Comparison of ENCODE assay signal across 9 cellular contexts in the genomic region with DNA sequence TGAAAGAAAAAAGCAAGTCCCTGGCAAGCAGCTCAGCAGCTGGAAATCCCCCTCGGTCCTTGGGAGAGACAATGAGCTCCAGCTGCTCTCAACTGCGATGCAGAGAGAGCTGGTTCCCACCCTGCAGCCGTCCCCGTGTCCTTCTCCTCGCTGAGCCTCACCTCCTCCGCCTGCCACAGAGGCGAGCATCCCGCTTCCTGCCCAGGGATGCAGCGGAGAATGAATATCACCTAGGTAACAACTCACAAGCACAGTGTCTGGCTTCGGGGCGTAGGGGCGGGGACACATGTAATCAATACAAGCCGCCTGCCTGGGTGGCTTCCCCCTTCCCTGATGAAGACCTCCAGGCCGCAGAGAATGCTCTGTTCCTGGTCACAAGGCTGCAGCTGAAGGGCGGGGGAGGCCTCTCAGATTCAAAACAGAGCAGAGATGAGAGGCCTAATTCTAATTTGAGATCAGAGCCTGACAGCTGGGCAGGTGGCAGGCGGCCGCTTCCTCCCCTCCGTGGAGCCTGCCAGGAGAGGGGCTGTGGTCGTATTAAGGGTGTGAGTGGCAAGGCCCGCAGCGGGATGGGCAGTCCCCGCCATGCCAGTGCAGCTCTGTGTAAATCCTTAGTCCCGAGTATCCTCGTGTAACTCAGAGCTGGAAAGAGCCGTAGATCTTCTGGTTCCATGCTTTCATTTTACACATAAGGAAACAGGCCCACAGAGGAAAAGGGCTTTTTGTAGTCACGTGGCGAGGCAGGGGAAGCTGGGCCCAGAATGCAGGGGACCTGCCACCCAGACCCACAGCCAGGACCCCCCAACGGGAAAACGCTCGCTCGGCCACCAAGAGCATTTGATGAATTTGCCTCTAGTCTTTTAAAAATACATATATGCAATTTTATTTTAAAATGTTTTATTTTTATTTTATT. TPM values are rescaled to one million over a fixed set of nuclear protein-coding genes. Genes with fewer than 3 reads are reported as not detected.
A peak's percentile ranks its signal among the peaks of the same experiment; 100 is the strongest.
DNase-seq lines count a peak whose midpoint lies in the region; ATAC-seq, FAIRE-seq and TF ChIP-seq lines count a peak whose summit lies in the region.
"Had no signal": no experiment of that assay in that cellular context is flagged by ENCODE, and none has a peak within 500 bp of the region (broad histone marks: within the 10 kb centered on the region; RNA-seq: fewer than 3 reads in every experiment).

No MANE protein-coding gene starts in this region.

- no peaks in the 10 kb centered on the region for H3K9me2 ChIP-seq in OCI-LY7 (ENCODE audit: insufficient read depth, low read length)

- no peaks in the 10 kb centered on the region for H3K9me3 ChIP-seq in OCI-LY7 (ENCODE audit: low read length)
- no peaks in the 10 kb centered on the region for H3K9me3 ChIP-seq in left ventricle myocardium inferior (replicated peaks)
- no peaks in the 10 kb centered on the region for H3K9me3 ChIP-seq in stomach
- no peaks in the 10 kb centered on the region for H3K9me3 ChIP-seq in body of pancreas

- H3K4me1 ChIP-seq in OCI-LY7 (ENCODE audit: insufficient read depth, low read length, poor library complexity, severe bottlenecking) (peaks cover 15% of the 10 kb centered on the region), left ventricle myocardium inferior (peaks cover 10% of the 10 kb centered on the region), stomach (peaks cover 1 to 10% (median 4%) of the 10 kb centered on the region in 4 donors), body of pancreas (no peaks in the 10 kb centered on the region)

- no peaks in the 10 kb centered on the region for H3K36me3 ChIP-seq in OCI-LY7 (ENCODE audit: insufficient read depth, low read length)
- no peaks in the 10 kb centered on the region for H3K36me3 ChIP-seq in left ventricle myocardium inferior
- no peaks in the 10 kb centered on the region for H3K36me3 ChIP-seq in stomach
- no peaks in the 10 kb centered on the region for H3K36me3 ChIP-seq in body of pancreas (replicated peaks in 1 of 2; ENCODE audit: insufficient read depth in 1 of 2, low read depth in 2 of 2)

- peak overlapping the region; percentile 70 for H3K4me2 ChIP-seq in OCI-LY7 (ENCODE audit: low read length)

- no peak for TF ChIP-seq EP300 in stomach (IDR thresholded peaks at IDR 0.05)

- POLR2A ChIA-PET in OCI-LY7 (lab: Charles Lee), result interaction anchor here (0.6 to 2.2 kb wide), 11 partner anchors 8 to 230 kb away, joined by 3 to 11 read pairs (median 4); no protein-coding TSS in a partner anchor

- ATAC-seq in HG03196 (IDR thresholded peaks at IDR 0.05; ENCODE audit: unreplicated experiment), result peak; percentile 36
- ATAC-seq in body of pancreas, result no peak

- no peaks in the 10 kb centered on the region for H3K79me2 ChIP-seq in OCI-LY7 (ENCODE audit: insufficient read depth, low read depth, low read length)

- TF ChIP-seq POLR2A in stomach (IDR thresholded peaks at IDR 0.05) (no peak), body of pancreas (IDR thresholded peaks at IDR 0.05) (no peak), H54 (IDR thresholded peaks at IDR 0.05; ENCODE audit: low read depth, low read length) (no peak)

- H2AFZ ChIP-seq in OCI-LY7 (ENCODE audit: low read length), result peak overlapping the region; percentile 74

- H3K4me3 ChIP-seq in OCI-LY7 (ENCODE audit: low read depth, low read length, poor library complexity, severe bottlenecking), result peak overlapping the region; percentile 50
- H3K4me3 ChIP-seq in left ventricle myocardium inferior, result peak overlapping the region; percentile 15
- no peak overlapping the region for H3K4me3 ChIP-seq in stomach
- H3K4me3 ChIP-seq in body of pancreas, result no peak overlapping the region
- H3K4me3 ChIP-seq: lung had no signal

- H3K27ac ChIP-seq in OCI-LY7 (ENCODE audit: low read depth, low read length, poor library complexity, severe bottlenecking), result peak overlapping the region; percentile 43
- peak overlapping the region; percentile 39 for H3K27ac ChIP-seq in left ventricle myocardium inferior (replicated peaks)
- peak overlapping the region in 3 of 5 donors; percentile 13 to 41 (median 19) for H3K27ac ChIP-seq in stomach
- H3K27ac ChIP-seq in body of pancreas, result no peak overlapping the region

- peak; percentile 75 for DNase-seq in activated effector memory CD4-positive, alpha-beta T cell treated with anti-CD3 and anti-CD28 coated beads, Interleukin-2, amount 50 U/mL, for 16 hours
- no peak for DNase-seq in activated effector memory CD4-positive, alpha-beta T cell treated with Interleukin-2 at 50 U/mL for 16 hours
- DNase-seq in OCI-LY7 (ENCODE audit: low spot score) (peak; percentile 68), left ventricle myocardium inferior (no peak), stomach (no peak), body of pancreas (no peak), H54 (ENCODE audit: insufficient read length, low spot score) (no peak)

- H4K20me1 ChIP-seq in OCI-LY7 (ENCODE audit: insufficient read depth, low read length), result no peaks in the 10 kb centered on the region

- no peak for FAIRE-seq in H54 (lab: Jason Lieb, UNC)

- intact Hi-C loops in OCI-LY7 (cut with micrococcal nuclease; ENCODE audit: unreplicated experiment) (no loop called here), left ventricle myocardium inferior (cut with micrococcal nuclease) (no loop called here), stomach (cut with DNase I; ENCODE audit: low total_unique reads) (no loop called here), body of pancreas (cut with DNase I) (no loop called here)

- CTCF ChIA-PET in OCI-LY7 (lab: Charles Lee; ENCODE audit: unreplicated experiment), result interaction anchor here (1.0 kb wide), 2 partner anchors 10 to 113 kb away, joined by 3 to 5 read pairs; no protein-coding TSS in a partner anchor

- TF ChIP-seq CTCF in OCI-LY7 (conservative IDR thresholded peaks at IDR 0.05; ENCODE audit: low read length) (no peak), left ventricle myocardium inferior (IDR thresholded peaks at IDR 0.05; ENCODE audit: borderline replicate concordance) (no peak), stomach (IDR thresholded peaks at IDR 0.05) (no peak), body of pancreas (IDR thresholded peaks at IDR 0.05) (no peak)

- 49 to 63% (median 56%) methylated on average over 30 to 31 of the region's 31 CpGs for WGBS in stomach, 5 donors
- 62% methylated on average over 19 to 28 of the region's 31 CpGs for WGBS in body of pancreas, 2 donors

- BruUV-seq in OCI-LY7 (replicated peaks; lab: Mats Ljungman, UMichigan), result no TSS peak

- H3K27me3 ChIP-seq in left ventricle myocardium inferior (ENCODE audit: low read depth), result no peaks in the 10 kb centered on the region
- no peaks in the 10 kb centered on the region for H3K27me3 ChIP-seq in stomach
- no peaks in the 10 kb centered on the region for H3K27me3 ChIP-seq in body of pancreas

RNA-seq across cellular contexts. Expression of a gene that starts 24.3 kb away (rescaled TPM):
- total RNA-seq in OCI-LY7 (2014; rRNA removed; shearing (Covaris generic)), result not detected in 2 replicates
- not detected in 2 replicates for total RNA-seq in OCI-LY7 (2022)
- total RNA-seq in left ventricle myocardium inferior, result not detected
- total RNA-seq in stomach, result not detected
- 1 to 10 TPM in 1 of 3 donors, under 1 TPM in 1, not detected in 1; 0.38 to 2.7 TPM for polyA plus RNA-seq in stomach
- not detected for total RNA-seq in body of pancreas

RNA-seq across cellular contexts. Expression of a gene that starts 29.4 kb away (rescaled TPM):
- total RNA-seq in OCI-LY7 (2014; rRNA removed; shearing (Covaris generic)), result not detected in 2 replicates
- total RNA-seq in OCI-LY7 (2022) (not detected in 2 replicates), left ventricle myocardium inferior (not detected), stomach (under 1 TPM in 1 of 5 donors, not detected in 4; 0.92 TPM), body of pancreas (under 1 TPM in 1 of 2 donors, not detected in 1; 0.26 TPM)
- under 1 TPM in 1 of 3 donors, not detected in 2; 0.43 TPM for polyA plus RNA-seq in stomach

Comparison
In these comparisons a context has a peak if more than half of its experiments do, and no peak if none do; other contexts are left out.
1. DNase-seq: peak in activated effector memory CD4-positive, alpha-beta T cell treated with anti-CD3 and anti-CD28 coated beads, Interleukin-2, amount 50 U/mL, for 16 hours (single experiment) and OCI-LY7 (single experiment); none in activated effector memory CD4-positive, alpha-beta T cell treated with Interleukin-2 at 50 U/mL for 16 hours (single experiment), left ventricle myocardium inferior (single experiment), stomach (single experiment), body of pancreas (0 of 4) and H54 (single experiment).
2. H3K27ac ChIP-seq: peak in OCI-LY7 (single experiment), left ventricle myocardium inferior (single experiment) and stomach (3 of 5); none in body of pancreas (0 of 4).
3. H3K4me3 ChIP-seq: peak in OCI-LY7 (single experiment) and left ventricle myocardium inferior (single experiment); none in stomach (0 of 4) and body of pancreas (0 of 2).